Comparison of ENCODE assay signal across 8 cellular contexts in the genomic region with DNA sequence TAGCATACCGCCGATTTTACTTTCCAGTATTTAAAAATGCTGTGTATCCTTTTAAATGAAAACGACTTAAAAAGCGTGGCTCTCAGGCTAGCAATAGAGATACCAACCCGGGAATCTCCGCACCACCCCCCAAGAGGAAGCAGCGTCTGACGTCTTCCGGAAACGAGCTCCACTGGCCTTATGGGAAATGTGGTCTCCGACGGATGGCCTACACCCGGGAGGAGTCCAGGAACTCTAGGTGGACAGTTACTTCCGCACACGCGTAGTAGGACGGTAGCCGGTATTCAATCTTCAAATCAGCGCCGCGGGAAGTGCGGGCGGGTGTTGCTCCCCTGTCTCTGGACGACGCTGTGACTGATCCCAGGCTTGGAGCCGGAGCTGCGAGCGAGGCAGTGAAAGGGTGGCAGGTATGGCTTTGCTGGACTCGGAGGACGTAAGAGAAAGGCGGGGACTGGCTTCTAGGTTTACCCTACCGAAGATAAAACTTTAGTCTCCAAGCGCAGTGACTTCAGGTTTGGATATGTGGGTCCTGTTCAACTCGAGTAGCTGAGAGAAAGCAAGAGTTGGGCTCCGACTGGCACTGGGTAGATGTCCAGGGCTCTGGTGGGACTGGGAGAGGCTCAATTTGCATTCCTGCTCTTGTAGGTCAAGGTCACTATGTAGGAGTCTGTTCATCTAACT. TPM values are rescaled to one million over a fixed set of nuclear protein-coding genes. Genes with fewer than 3 reads are reported as not detected.
DNase-seq lines count a peak whose midpoint lies in the region; ATAC-seq, FAIRE-seq and TF ChIP-seq lines count a peak whose summit lies in the region.

A gene (plus strand): TSS at position 257 of the 681 bp plus-strand sequence. CDS start 1,530 bp downstream, outside the sequence.

- peaks cover 21% of the 10 kb centered on the region for H3K9me3 Mint-ChIP-seq in activated T-helper 1 cell treated with anti-CD3 and anti-CD28 coated beads, Interleukin-12 subunit alpha, Interleukin-12 subunit beta, Interleukin-2, Interleukin-4 antibody, amounts not matched to agents 30 ng/mL and 10 ng/mL and 1 ng/mL, durations not matched to agents 14 hours and 24 hours and 36 hours
- peaks cover 0 to 20% (median 10%) of the 10 kb centered on the region in 9 donors for H3K9me3 Mint-ChIP-seq in naive thymus-derived CD8-positive, alpha-beta T cell
- H3K9me3 Mint-ChIP-seq in stimulated activated naive B cell treated with anti-CD40 and anti-IgM and Interleukin-4, amounts not matched to agents 10 μg/mL and 1 μg/mL and 100 μg/mL, for 72 hours = peaks cover 0 to 6% of the 10 kb centered on the region in 2 donors

- H3K4me3 ChIP-seq in DND-41 (ENCODE audit: low read depth in 1 of 2, low read length in 2 of 2) (peak within 1 kb of the TSS; percentile 79 to 90), Karpas-422 (ENCODE audit: low read length) (peak within 1 kb of the TSS; percentile 78), fibroblast of lung (replicated peaks in 1 of 4; ENCODE audit: control extremely low read depth in 1 of 4, insufficient read depth in 1 of 4, low read depth in 3 of 4, low read length in 4 of 4) (peak within 1 kb of the TSS; percentile 70 to 90 (median 80))

- H2AFZ ChIP-seq in DND-41 (ENCODE audit: low read depth, low read length) (peak within 1 kb of the TSS; percentile 87), Karpas-422 (ENCODE audit: low read length) (peak within 1 kb of the TSS; percentile 98), fibroblast of lung (ENCODE audit: low read length) (peak within 1 kb of the TSS; percentile 98)

- H3K4me1 Mint-ChIP-seq in activated T-helper 1 cell treated with anti-CD3 and anti-CD28 coated beads, Interleukin-12 subunit alpha, Interleukin-12 subunit beta, Interleukin-2, Interleukin-4 antibody, amounts not matched to agents 30 ng/mL and 10 ng/mL and 1 ng/mL, durations not matched to agents 14 hours and 24 hours and 36 hours (ENCODE audit: low read depth) = peaks cover 26% of the 10 kb centered on the region
- peaks cover 17 to 29% (median 25%) of the 10 kb centered on the region in 4 donors for H3K4me1 Mint-ChIP-seq in naive thymus-derived CD8-positive, alpha-beta T cell
- H3K4me1 Mint-ChIP-seq in stimulated activated naive B cell treated with anti-CD40 and anti-IgM and Interleukin-4, amounts not matched to agents 10 μg/mL and 1 μg/mL and 100 μg/mL, for 72 hours = peaks cover 17 to 20% of the 10 kb centered on the region in 2 donors

- peak within 1 kb of the TSS; percentile 82 for H3K27ac ChIP-seq in DND-41 (ENCODE audit: low read length)
- peak within 1 kb of the TSS; percentile 59 for H3K27ac ChIP-seq in Karpas-422 (ENCODE audit: low read length)
- H3K27ac ChIP-seq in fibroblast of lung (ENCODE audit: insufficient read depth, low read length) = peak within 1 kb of the TSS; percentile 77

- TF ChIP-seq CTCF in DND-41 (IDR thresholded peaks at IDR 0.05; ENCODE audit: borderline replicate concordance, extremely low read depth, low read length, poor library complexity, severe bottlenecking) (no peak), fibroblast of lung (conservative IDR thresholded peaks at IDR 0.05 in 1 of 2, IDR thresholded peaks at IDR 0.05 in 1 of 2; ENCODE audit: low read depth in 1 of 2, low read length in 2 of 2) (no peak)

- H3K27me3 ChIP-seq in DND-41 (ENCODE audit: insufficient read depth, low read length, poor library complexity) (no peaks in the 10 kb centered on the region), Karpas-422 (ENCODE audit: low read length) (no peaks in the 10 kb centered on the region), fibroblast of lung (ENCODE audit: control insufficient read depth, insufficient read depth, low read length) (no peaks in the 10 kb centered on the region)

- H3K79me2 ChIP-seq in DND-41 (ENCODE audit: insufficient read depth, low read length) (peaks cover 12% of the 10 kb centered on the region), Karpas-422 (ENCODE audit: low read length) (peaks cover 10% of the 10 kb centered on the region; the same call in 1 of the 2 replicates), fibroblast of lung (ENCODE audit: control insufficient read depth, insufficient read depth, low read length) (no peaks in the 10 kb centered on the region)

- H3K9me2 ChIP-seq in Karpas-422 (replicated peaks; ENCODE audit: insufficient read depth, low read length) = no peaks in the 10 kb centered on the region

- H3K9ac ChIP-seq in DND-41 (ENCODE audit: low read depth, low read length) = peak within 1 kb of the TSS; percentile 77
- peak within 1 kb of the TSS; percentile 73 for H3K9ac ChIP-seq in Karpas-422 (ENCODE audit: low read length)
- peak within 1 kb of the TSS; percentile 54 for H3K9ac ChIP-seq in fibroblast of lung (ENCODE audit: insufficient read depth, low read length)

- peak within 1 kb of the TSS; percentile 97 for H3K4me3 Mint-ChIP-seq in activated T-helper 1 cell treated with anti-CD3 and anti-CD28 coated beads, Interleukin-12 subunit alpha, Interleukin-12 subunit beta, Interleukin-2, Interleukin-4 antibody, amounts not matched to agents 30 ng/mL and 10 ng/mL and 1 ng/mL, durations not matched to agents 14 hours and 24 hours and 36 hours
- H3K4me3 Mint-ChIP-seq in naive thymus-derived CD8-positive, alpha-beta T cell = peak within 1 kb of the TSS; percentile 95 to 99 (median 99)
- peak within 1 kb of the TSS; percentile 92 to 99 for H3K4me3 Mint-ChIP-seq in stimulated activated naive B cell treated with anti-CD40 and anti-IgM and Interleukin-4, amounts not matched to agents 10 μg/mL and 1 μg/mL and 100 μg/mL, for 72 hours

- H4K20me1 ChIP-seq in DND-41 (ENCODE audit: insufficient read depth, low read length) = no peaks in the 10 kb centered on the region
- no peaks in the 10 kb centered on the region for H4K20me1 ChIP-seq in Karpas-422 (ENCODE audit: insufficient read depth, low read depth, low read length)
- H4K20me1 ChIP-seq in fibroblast of lung (ENCODE audit: control insufficient read depth, extremely low read depth, insufficient read depth, low read length) = no peaks in the 10 kb centered on the region

- FAIRE-seq in RCC 7860 (lab: Jason Lieb, UNC) = peak; percentile 93

- intact Hi-C loops in activated T-helper 1 cell treated with anti-CD3 and anti-CD28 coated beads, Interleukin-12 subunit alpha, Interleukin-12 subunit beta, Interleukin-2, Interleukin-4 antibody, amounts not matched to agents 30 ng/mL and 10 ng/mL and 1 ng/mL, durations not matched to agents 14 hours and 24 hours and 36 hours (cut with micrococcal nuclease) = loop anchor here (1.0 to 10.0 kb wide), 6 partner anchors 23 to 333 kb away; a partner anchor contains a TSS

- H3K27me3 Mint-ChIP-seq in activated T-helper 1 cell treated with anti-CD3 and anti-CD28 coated beads, Interleukin-12 subunit alpha, Interleukin-12 subunit beta, Interleukin-2, Interleukin-4 antibody, amounts not matched to agents 30 ng/mL and 10 ng/mL and 1 ng/mL, durations not matched to agents 14 hours and 24 hours and 36 hours (ENCODE audit: insufficient read depth) = peaks cover 2% of the 10 kb centered on the region
- peaks cover 0 to 14% (median 3%) of the 10 kb centered on the region in 5 donors for H3K27me3 Mint-ChIP-seq in naive thymus-derived CD8-positive, alpha-beta T cell
- H3K27me3 Mint-ChIP-seq in stimulated activated naive B cell treated with anti-CD40 and anti-IgM and Interleukin-4, amounts not matched to agents 10 μg/mL and 1 μg/mL and 100 μg/mL, for 72 hours = peaks cover under 1 to 7% of the 10 kb centered on the region in 2 donors

- H3K4me1 ChIP-seq in DND-41 (ENCODE audit: insufficient read depth, low read length) (peaks cover 26% of the 10 kb centered on the region), Karpas-422 (ENCODE audit: low read length) (peaks cover 23% of the 10 kb centered on the region), fibroblast of lung (ENCODE audit: control insufficient read depth, extremely low read depth, insufficient read depth, low read length) (no peaks in the 10 kb centered on the region)

- peaks cover 24% of the 10 kb centered on the region for H3K36me3 Mint-ChIP-seq in activated T-helper 1 cell treated with anti-CD3 and anti-CD28 coated beads, Interleukin-12 subunit alpha, Interleukin-12 subunit beta, Interleukin-2, Interleukin-4 antibody, amounts not matched to agents 30 ng/mL and 10 ng/mL and 1 ng/mL, durations not matched to agents 14 hours and 24 hours and 36 hours (ENCODE audit: low read depth)
- peaks cover 9 to 13% (median 13%) of the 10 kb centered on the region in 3 donors for H3K36me3 Mint-ChIP-seq in naive thymus-derived CD8-positive, alpha-beta T cell
- H3K36me3 Mint-ChIP-seq in stimulated activated naive B cell treated with anti-CD40 and anti-IgM and Interleukin-4, amounts not matched to agents 10 μg/mL and 1 μg/mL and 100 μg/mL, for 72 hours = peaks cover 5 to 14% of the 10 kb centered on the region in 2 donors

- POLR2A ChIA-PET in naive thymus-derived CD8-positive, alpha-beta T cell (lab: Charles Lee) = interaction anchor here (0.9 to 2.5 kb wide), 6 partner anchors 14 to 160 kb away, joined by 3 to 16 read pairs (median 6); a partner anchor contains a TSS

- H3K36me3 ChIP-seq in DND-41 (ENCODE audit: insufficient read depth, low read length) (peaks cover 10% of the 10 kb centered on the region; the same call in 1 of the 2 replicates), Karpas-422 (ENCODE audit: insufficient read depth, low read length) (peaks cover 23% of the 10 kb centered on the region), fibroblast of lung (ENCODE audit: control insufficient read depth, insufficient read depth, low read length) (no peaks in the 10 kb centered on the region)

- H3K4me2 ChIP-seq in DND-41 (ENCODE audit: insufficient read depth, low read length) = peak within 1 kb of the TSS; percentile 79
- peak within 1 kb of the TSS; percentile 99 for H3K4me2 ChIP-seq in Karpas-422 (ENCODE audit: low read depth, low read length, poor library complexity, severe bottlenecking)
- peak within 1 kb of the TSS; percentile 96 for H3K4me2 ChIP-seq in fibroblast of lung (ENCODE audit: extremely low read depth, insufficient read depth, low read length)

- ATAC-seq in DND-41 (ENCODE audit: insufficient read depth, low read depth) (peak; percentile 99), GM21825 (IDR thresholded peaks at IDR 0.05; ENCODE audit: unreplicated experiment) (peak; percentile 90)
- peak; percentile 96 for ATAC-seq in naive thymus-derived CD8-positive, alpha-beta T cell
- ATAC-seq in stimulated activated naive B cell treated with anti-CD40 and anti-IgM and Interleukin-4, amounts not matched to agents 10 μg/mL and 1 μg/mL and 100 μg/mL, for 72 hours (replicated peaks) = peak; percentile 96 to 98

- H3K9me3 ChIP-seq in DND-41 (ENCODE audit: insufficient read depth, low read length, severe bottlenecking) (no peaks in the 10 kb centered on the region), Karpas-422 (ENCODE audit: low read length) (0 out of 2 replicates have a peak, but pooled peaks cover 6% of the 10 kb centered on the region), fibroblast of lung (ENCODE audit: control insufficient read depth, insufficient read depth, low read depth, low read length) (no peaks in the 10 kb centered on the region)

- H3K27ac Mint-ChIP-seq in activated T-helper 1 cell treated with anti-CD3 and anti-CD28 coated beads, Interleukin-12 subunit alpha, Interleukin-12 subunit beta, Interleukin-2, Interleukin-4 antibody, amounts not matched to agents 30 ng/mL and 10 ng/mL and 1 ng/mL, durations not matched to agents 14 hours and 24 hours and 36 hours = peak within 1 kb of the TSS; percentile 88
- H3K27ac Mint-ChIP-seq in naive thymus-derived CD8-positive, alpha-beta T cell = peak within 1 kb of the TSS; percentile 89 to 99 (median 96)
- peak within 1 kb of the TSS; percentile 97 for H3K27ac Mint-ChIP-seq in stimulated activated naive B cell treated with anti-CD40 and anti-IgM and Interleukin-4, amounts not matched to agents 10 μg/mL and 1 μg/mL and 100 μg/mL, for 72 hours

- DNase-seq in DND-41 = peak; percentile 91
- peak; percentile 97 for DNase-seq in Karpas-422
- peak; percentile 94 for DNase-seq in RCC 7860 (ENCODE audit: low spot score)
- DNase-seq in activated T-helper 1 cell treated with anti-CD3 and anti-CD28 coated beads, Interleukin-12 subunit alpha, Interleukin-12 subunit beta, Interleukin-2, Interleukin-4 antibody, amounts not matched to agents 30 ng/mL and 10 ng/mL and 1 ng/mL, durations not matched to agents 14 hours and 24 hours and 36 hours (ENCODE audit: low spot score) = peak; percentile 83
- DNase-seq in fibroblast of lung (ENCODE audit: low read depth in 2 of 2) = peak; percentile 92 to 97
- DNase-seq in naive thymus-derived CD8-positive, alpha-beta T cell = peak; percentile 57 to 91 (median 82)
- DNase-seq in stimulated activated naive B cell treated with anti-CD40 and anti-IgM and Interleukin-4, amounts not matched to agents 10 μg/mL and 1 μg/mL and 100 μg/mL, for 72 hours = peak; percentile 87

RNA-seq across cellular contexts. Expression of the gene that starts here (rescaled TPM):
- 3.4 and 8.5 TPM in 2 replicates for total RNA-seq in Karpas-422 (2014; rRNA removed; shearing (Covaris generic); ENCODE audit: low replicate concordance)
- total RNA-seq in activated T-helper 1 cell treated with anti-CD3 and anti-CD28 coated beads, Interleukin-12 subunit alpha, Interleukin-12 subunit beta, Interleukin-2, Interleukin-4 antibody, amounts not matched to agents 30 ng/mL and 10 ng/mL and 1 ng/mL, durations not matched to agents 14 hours and 24 hours and 36 hours = 4.9 and 6.0 TPM in 2 replicates
- total RNA-seq in fibroblast of lung = 4.1 and 4.4 TPM in 2 replicates
- 3.3 and 4.0 TPM in 2 replicates for polyA plus RNA-seq in fibroblast of lung
- 1.9 and 2.2 TPM in 2 replicates for polyA plus RNA-seq in fibroblast of lung (2012)
- polyA minus RNA-seq in fibroblast of lung (ENCODE audit: low replicate concordance) = 0.12 and 3.0 TPM in 2 replicates
- total RNA-seq in naive thymus-derived CD8-positive, alpha-beta T cell = 1 to 10 TPM; 5.7 TPM
- 1 to 10 TPM; 3.7 to 5.2 (median 4.2) TPM for polyA plus RNA-seq in naive thymus-derived CD8-positive, alpha-beta T cell

Comparison
In these comparisons a context has a peak if more than half of its experiments do, and no peak if none do; other contexts are left out.
1. Peak in every context shown above with its lines: DNase-seq, ATAC-seq, H3K4me3 ChIP-seq and H3K27ac ChIP-seq.